ENCODE assay signal across 29 cellular contexts in the genomic region with DNA sequence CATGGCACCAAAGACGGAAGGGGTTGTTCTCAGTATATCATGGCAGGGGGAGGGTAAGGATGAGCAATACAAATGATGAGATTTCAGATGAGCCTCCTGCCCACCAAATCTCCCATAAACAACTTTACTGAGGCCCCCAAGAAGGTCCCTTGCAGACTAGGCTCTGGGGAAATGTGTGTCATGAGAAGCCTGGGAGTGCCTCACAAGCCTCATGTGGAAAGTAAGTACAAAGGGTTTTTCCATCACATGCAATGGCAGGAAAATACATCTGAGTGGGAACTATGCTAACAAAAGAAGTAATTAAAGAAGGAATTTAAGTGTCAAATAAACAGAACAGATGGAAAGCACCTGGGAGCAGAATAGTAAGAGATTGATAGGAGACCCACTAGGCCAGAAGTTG. TPM values are rescaled to one million over a fixed set of nuclear protein-coding genes. Genes with fewer than 3 reads are reported as not detected.
A peak's percentile ranks its signal among the peaks of the same experiment; 100 is the strongest.
DNase-seq lines count a peak whose midpoint lies in the region; ATAC-seq, FAIRE-seq and TF ChIP-seq lines count a peak whose summit lies in the region.
"Had no signal": no experiment of that assay in that cellular context is flagged by ENCODE, and none has a peak within 500 bp of the region (broad histone marks: within the 10 kb centered on the region; RNA-seq: fewer than 3 reads in every experiment).

No MANE protein-coding gene starts in this region.

- H3K27me3 ChIP-seq in hepatocyte (no peaks in the 10 kb centered on the region), upper lobe of left lung (no peaks in the 10 kb centered on the region)
- H3K27me3 ChIP-seq: brain microvascular endothelial cell, neutrophil, thyroid gland had no signal

- no peak overlapping the region for H2AFZ ChIP-seq in hepatocyte

- H3K4me3 ChIP-seq in hepatocyte (no peak overlapping the region), upper lobe of left lung (no peak overlapping the region)
- H3K4me3 ChIP-seq: thyroid gland had no signal

- TF ChIP-seq POLR2A in upper lobe of left lung (IDR thresholded peaks at IDR 0.05) = no peak

- no peaks in the 10 kb centered on the region for H3K9me2 ChIP-seq in hepatocyte (replicated peaks; ENCODE audit: insufficient read depth)

- H3K27ac ChIP-seq in hepatocyte (peak overlapping the region; percentile 74), upper lobe of left lung (peak overlapping the region in 3 of 4 donors; percentile 22 to 60 (median 60))
- H3K27ac ChIP-seq: brain microvascular endothelial cell, neutrophil, thyroid gland had no signal

- H3K4me1 ChIP-seq in hepatocyte (ENCODE audit: insufficient read depth) (peaks cover 13% of the 10 kb centered on the region), upper lobe of left lung (peaks cover 3 to 7% (median 6%) of the 10 kb centered on the region in 4 donors)
- H3K4me1 ChIP-seq: BE2C, thyroid gland had no signal

- FAIRE-seq in D721Med (lab: Jason Lieb, UNC) = no peak
- FAIRE-seq: A204.1, frontal cortex, islet of Langerhans had no signal

- TF ChIP-seq EP300 in upper lobe of left lung (IDR thresholded peaks at IDR 0.05) = peak in 1 of 4 donors; percentile 52

- 85% methylated on average over 1 of the region's 1 CpG for WGBS in hepatocyte (ENCODE audit: low lambda C conversion rate, missing lambda C conversion rate)
- WGBS in upper lobe of left lung, 2 donors = 81 to 100% methylated on average over 1 of the region's 1 CpG

- no peak for ATAC-seq in upper lobe of left lung (ENCODE audit: low FRiP score in 2 of 2)
- ATAC-seq in GM21737 (IDR thresholded peaks at IDR 0.05; ENCODE audit: unreplicated experiment) = no peak
- ATAC-seq: esophagus mucosa, Right ventricle myocardium inferior had no signal

- peak; percentile 47 for DNase-seq in NCI-H187 treated with DMSO at 0.1 percent for 48 hours (lab: John Stamatoyannopoulos, UW)
- no peak for DNase-seq in NCI-H187 (lab: John Stamatoyannopoulos, UW)
- peak; percentile 98 for DNase-seq in NCI-H2107 treated with DMSO at 0.1 percent for 48 hours (lab: John Stamatoyannopoulos, UW; ENCODE audit: unreplicated experiment)
- DNase-seq in hepatocyte (ENCODE audit: low spot score) = peak; percentile 26
- peak in 1 of 2 donors; percentile 29 for DNase-seq in upper lobe of left lung
- DNase-seq in NCI-H1048 (lab: John Stamatoyannopoulos, UW) = no peak
- DNase-seq in D721Med (ENCODE audit: insufficient read length, low spot score) = no peak
- DNase-seq: activated CD4-positive, alpha-beta T cell treated with anti-CD3 and anti-CD28 coated beads, Interleukin-2, amount 50 U/mL, for 4 hours; activated CD8-positive, alpha-beta memory T cell treated with anti-CD3 and anti-CD28 coated beads, Interleukin-2, amount 50 U/mL, for 4 hours; activated effector memory CD4-positive, alpha-beta T cell treated with Interleukin-2 at 50 U/mL for 16 hours; BE2C; brain microvascular endothelial cell; COR-L47; effector memory CD4-positive, alpha-beta T cell; GOT3; hippocampal formation; NCI-H1436 treated with DMSO at 0.1 percent for 48 hours; NCI-H526; stimulated activated CD4-positive, alpha-beta T cell treated with anti-CD3 and anti-CD28 coated beads, Interleukin-4, amount 100 ng/mL, for 1 hour; stimulated activated naive CD4-positive, alpha-beta T cell treated with Interleukin-2 at 50 U/mL for 16 hours; T-helper 9 cell; thyroid gland had no signal

- no peaks in the 10 kb centered on the region for H3K36me3 ChIP-seq in hepatocyte (replicated peaks; ENCODE audit: insufficient read depth, low read depth)
- peaks cover 0 to 2% (median 0%) of the 10 kb centered on the region in 4 donors for H3K36me3 ChIP-seq in upper lobe of left lung
- H3K36me3 ChIP-seq: BE2C, brain microvascular endothelial cell, thyroid gland had no signal

- TF ChIP-seq CTCF in hepatocyte (IDR thresholded peaks at IDR 0.05; ENCODE audit: poor library complexity) (no peak), upper lobe of left lung (IDR thresholded peaks at IDR 0.05) (no peak), D721Med (IDR thresholded peaks at IDR 0.05; ENCODE audit: insufficient read depth, missing control alignments) (no peak)

- no peak overlapping the region for H3K4me2 ChIP-seq in hepatocyte

- no peaks in the 10 kb centered on the region for H3K79me2 ChIP-seq in hepatocyte

- no peaks in the 10 kb centered on the region for H4K20me1 ChIP-seq in hepatocyte (ENCODE audit: insufficient read depth, poor library complexity, severe bottlenecking)

- H3K9me3 ChIP-seq in hepatocyte (ENCODE audit: low read depth) (no peaks in the 10 kb centered on the region), upper lobe of left lung (no peaks in the 10 kb centered on the region)
- H3K9me3 ChIP-seq: BE2C, neutrophil, thyroid gland had no signal

RNA-seq across cellular contexts. Expression of a gene that starts 20.6 kb away (rescaled TPM):
- total RNA-seq in hepatocyte (11.1 and 16.3 TPM in 2 replicates), upper lobe of left lung (100 to 1,000 TPM in 2 of 6 donors, 10 to 100 TPM in 4; 44.0 to 160 (median 73.8) TPM)
- 9.3 and 9.9 TPM in 2 replicates for polyA plus RNA-seq in hepatocyte

Comparison
In these comparisons a context has a peak if more than half of its experiments do, and no peak if none do; other contexts are left out.
1. DNase-seq: peak in NCI-H187 treated with DMSO at 0.1 percent for 48 hours (single experiment), NCI-H2107 treated with DMSO at 0.1 percent for 48 hours (single experiment) and hepatocyte (single experiment); none in NCI-H187 (0 of 2), NCI-H1048 (single experiment) and D721Med (single experiment).